ENCODE assay signal across 1 cellular context in genomic region chr2:24015562-24016375, GRCh38.
TF ChIP-seq lines count a peak whose summit lies in the region.

No MANE protein-coding gene starts in this region.

TF ChIP-seq in HepG2, 621 proteins besides CTCF, POLR2A, EP300 and RAD21 (continued from another document and continues in another):
- TF ChIP-seq NR2F6 (IDR thresholded peaks at IDR 0.05) (no peak; the same call in 1 of the 2 replicates), NR2F6 (CRISPR knock-in tag; IDR thresholded peaks at IDR 0.05) (peak; percentile 50), SKIL (CRISPR knock-in tag; IDR thresholded peaks at IDR 0.05; ENCODE audit: borderline replicate concordance) (peak; percentile 49), TOE1 (CRISPR knock-in tag; IDR thresholded peaks at IDR 0.05) (no peak), CBX1 (IDR thresholded peaks at IDR 0.05; ENCODE audit: low read depth) (no peak), STAG1 (CRISPR knock-in tag; IDR thresholded peaks at IDR 0.05) (peak; percentile 35), ZNF816 (CRISPR knock-in tag; IDR thresholded peaks at IDR 0.05; ENCODE audit: borderline replicate concordance) (peak; percentile 94; the same call in 1 of the 2 replicates), FOSL1 (CRISPR knock-in tag; IDR thresholded peaks at IDR 0.05; ENCODE audit: borderline replicate concordance) (peak; percentile 88; the same call in 1 of the 2 replicates), ZBTB21 (CRISPR knock-in tag; IDR thresholded peaks at IDR 0.05) (no peak), KDM4B (CRISPR knock-in tag; IDR thresholded peaks at IDR 0.05) (no peak), ZNF773 (CRISPR knock-in tag; IDR thresholded peaks at IDR 0.05; ENCODE audit: borderline replicate concordance) (no peak), ZNF431 (CRISPR knock-in tag; IDR thresholded peaks at IDR 0.05; ENCODE audit: borderline replicate concordance, low read depth) (peak; percentile 58; the same call in 1 of the 2 replicates), ZNF770 (CRISPR knock-in tag; IDR thresholded peaks at IDR 0.05) (peak; percentile 63), ZHX1 (CRISPR knock-in tag; IDR thresholded peaks at IDR 0.05; ENCODE audit: low read depth) (no peak), TIGD3 (CRISPR knock-in tag; IDR thresholded peaks at IDR 0.05; ENCODE audit: borderline replicate concordance) (no peak), FOXJ3 (CRISPR knock-in tag; IDR thresholded peaks at IDR 0.05; ENCODE audit: borderline replicate concordance) (no peak), SMAD1 (CRISPR knock-in tag; IDR thresholded peaks at IDR 0.05; ENCODE audit: borderline replicate concordance, low read depth) (0 out of 2 replicates have a peak, but pooled peaks have one; percentile 68), ARHGAP35 (CRISPR knock-in tag; IDR thresholded peaks at IDR 0.05; ENCODE audit: borderline replicate concordance) (no peak), KDM5B (CRISPR knock-in tag; IDR thresholded peaks at IDR 0.05; ENCODE audit: borderline replicate concordance) (peak; percentile 78; the same call in 1 of the 2 replicates), ZNF383 (CRISPR knock-in tag; IDR thresholded peaks at IDR 0.05; ENCODE audit: borderline replicate concordance) (no peak; the same call in 1 of the 2 replicates), ZNF34 (CRISPR knock-in tag; IDR thresholded peaks at IDR 0.05; ENCODE audit: borderline replicate concordance) (no peak; the same call in 1 of the 2 replicates), ZNF580 (CRISPR knock-in tag; IDR thresholded peaks at IDR 0.05; ENCODE audit: borderline replicate concordance, low read depth) (peak; percentile 49; the same call in 1 of the 2 replicates), SNRNP70 (IDR thresholded peaks at IDR 0.05; ENCODE audit: low read depth, low read length) (no peak), RORA (CRISPR knock-in tag; IDR thresholded peaks at IDR 0.05) (no peak), FOXC1 (CRISPR knock-in tag; IDR thresholded peaks at IDR 0.05; ENCODE audit: borderline replicate concordance) (no peak; the same call in 1 of the 2 replicates), ARID2 (CRISPR knock-in tag; IDR thresholded peaks at IDR 0.05; ENCODE audit: borderline replicate concordance) (0 out of 2 replicates have a peak, but pooled peaks have one; percentile 16)
- TF ChIP-seq, protein P1, sequence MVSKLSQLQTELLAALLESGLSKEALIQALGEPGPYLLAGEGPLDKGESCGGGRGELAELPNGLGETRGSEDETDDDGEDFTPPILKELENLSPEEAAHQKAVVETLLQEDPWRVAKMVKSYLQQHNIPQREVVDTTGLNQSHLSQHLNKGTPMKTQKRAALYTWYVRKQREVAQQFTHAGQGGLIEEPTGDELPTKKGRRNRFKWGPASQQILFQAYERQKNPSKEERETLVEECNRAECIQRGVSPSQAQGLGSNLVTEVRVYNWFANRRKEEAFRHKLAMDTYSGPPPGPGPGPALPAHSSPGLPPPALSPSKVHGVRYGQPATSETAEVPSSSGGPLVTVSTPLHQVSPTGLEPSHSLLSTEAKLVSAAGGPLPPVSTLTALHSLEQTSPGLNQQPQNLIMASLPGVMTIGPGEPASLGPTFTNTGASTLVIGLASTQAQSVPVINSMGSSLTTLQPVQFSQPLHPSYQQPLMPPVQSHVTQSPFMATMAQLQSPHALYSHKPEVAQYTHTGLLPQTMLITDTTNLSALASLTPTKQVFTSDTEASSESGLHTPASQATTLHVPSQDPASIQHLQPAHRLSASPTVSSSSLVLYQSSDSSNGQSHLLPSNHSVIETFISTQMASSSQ (IDR thresholded peaks at IDR 0.05; ENCODE audit: low read depth): 0 out of 2 replicates have a peak, but pooled peaks have one; percentile 20
- TF ChIP-seq, protein P1 (CRISPR knock-in tag; IDR thresholded peaks at IDR 0.05; ENCODE audit: borderline replicate concordance): peak; percentile 62; the same call in 1 of the 2 replicates
- TF ChIP-seq, protein P2, sequence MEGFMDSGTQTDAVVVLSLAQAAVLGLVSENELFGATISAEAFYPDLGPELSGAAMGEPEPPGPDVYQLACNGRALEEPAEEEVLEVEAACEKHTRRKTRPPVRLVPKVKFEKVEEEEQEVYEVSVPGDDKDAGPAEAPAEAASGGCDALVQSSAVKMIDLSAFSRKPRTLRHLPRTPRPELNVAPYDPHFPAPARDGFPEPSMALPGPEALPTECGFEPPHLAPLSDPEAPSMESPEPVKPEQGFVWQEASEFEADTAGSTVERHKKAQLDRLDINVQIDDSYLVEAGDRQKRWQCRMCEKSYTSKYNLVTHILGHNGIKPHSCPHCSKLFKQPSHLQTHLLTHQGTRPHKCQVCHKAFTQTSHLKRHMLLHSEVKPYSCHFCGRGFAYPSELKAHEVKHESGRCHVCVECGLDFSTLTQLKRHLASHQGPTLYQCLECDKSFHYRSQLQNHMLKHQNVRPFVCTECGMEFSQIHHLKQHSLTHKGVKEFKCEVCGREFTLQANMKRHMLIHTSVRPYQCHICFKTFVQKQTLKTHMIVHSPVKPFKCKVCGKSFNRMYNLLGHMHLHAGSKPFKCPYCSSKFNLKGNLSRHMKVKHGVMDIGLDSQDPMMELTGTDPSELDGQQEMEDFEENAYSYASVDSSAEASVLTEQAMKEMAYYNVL (CRISPR knock-in tag; IDR thresholded peaks at IDR 0.05; ENCODE audit: borderline replicate concordance): peak; percentile 77; the same call in 1 of the 2 replicates
- TF ChIP-seq, protein P3, sequence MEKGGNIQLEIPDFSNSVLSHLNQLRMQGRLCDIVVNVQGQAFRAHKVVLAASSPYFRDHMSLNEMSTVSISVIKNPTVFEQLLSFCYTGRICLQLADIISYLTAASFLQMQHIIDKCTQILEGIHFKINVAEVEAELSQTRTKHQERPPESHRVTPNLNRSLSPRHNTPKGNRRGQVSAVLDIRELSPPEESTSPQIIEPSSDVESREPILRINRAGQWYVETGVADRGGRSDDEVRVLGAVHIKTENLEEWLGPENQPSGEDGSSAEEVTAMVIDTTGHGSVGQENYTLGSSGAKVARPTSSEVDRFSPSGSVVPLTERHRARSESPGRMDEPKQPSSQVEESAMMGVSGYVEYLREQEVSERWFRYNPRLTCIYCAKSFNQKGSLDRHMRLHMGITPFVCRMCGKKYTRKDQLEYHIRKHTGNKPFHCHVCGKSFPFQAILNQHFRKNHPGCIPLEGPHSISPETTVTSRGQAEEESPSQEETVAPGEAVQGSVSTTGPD (CRISPR knock-in tag; IDR thresholded peaks at IDR 0.05): peak; percentile 65; the same call in 1 of the 2 replicates
- TF ChIP-seq, protein P4, sequence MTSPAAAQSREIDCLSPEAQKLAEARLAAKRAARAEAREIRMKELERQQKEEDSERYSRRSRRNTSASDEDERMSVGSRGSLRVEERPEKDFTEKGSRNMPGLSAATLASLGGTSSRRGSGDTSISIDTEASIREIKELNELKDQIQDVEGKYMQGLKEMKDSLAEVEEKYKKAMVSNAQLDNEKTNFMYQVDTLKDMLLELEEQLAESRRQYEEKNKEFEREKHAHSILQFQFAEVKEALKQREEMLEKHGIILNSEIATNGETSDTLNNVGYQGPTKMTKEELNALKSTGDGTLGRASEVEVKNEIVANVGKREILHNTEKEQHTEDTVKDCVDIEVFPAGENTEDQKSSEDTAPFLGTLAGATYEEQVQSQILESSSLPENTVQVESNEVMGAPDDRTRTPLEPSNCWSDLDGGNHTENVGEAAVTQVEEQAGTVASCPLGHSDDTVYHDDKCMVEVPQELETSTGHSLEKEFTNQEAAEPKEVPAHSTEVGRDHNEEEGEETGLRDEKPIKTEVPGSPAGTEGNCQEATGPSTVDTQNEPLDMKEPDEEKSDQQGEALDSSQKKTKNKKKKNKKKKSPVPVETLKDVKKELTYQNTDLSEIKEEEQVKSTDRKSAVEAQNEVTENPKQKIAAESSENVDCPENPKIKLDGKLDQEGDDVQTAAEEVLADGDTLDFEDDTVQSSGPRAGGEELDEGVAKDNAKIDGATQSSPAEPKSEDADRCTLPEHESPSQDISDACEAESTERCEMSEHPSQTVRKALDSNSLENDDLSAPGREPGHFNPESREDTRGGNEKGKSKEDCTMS (CRISPR knock-in tag; conservative IDR thresholded peaks at IDR 0.05): no peak
- TF ChIP-seq, protein P5, sequence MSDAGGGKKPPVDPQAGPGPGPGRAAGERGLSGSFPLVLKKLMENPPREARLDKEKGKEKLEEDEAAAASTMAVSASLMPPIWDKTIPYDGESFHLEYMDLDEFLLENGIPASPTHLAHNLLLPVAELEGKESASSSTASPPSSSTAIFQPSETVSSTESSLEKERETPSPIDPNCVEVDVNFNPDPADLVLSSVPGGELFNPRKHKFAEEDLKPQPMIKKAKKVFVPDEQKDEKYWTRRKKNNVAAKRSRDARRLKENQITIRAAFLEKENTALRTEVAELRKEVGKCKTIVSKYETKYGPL (CRISPR knock-in tag; IDR thresholded peaks at IDR 0.05): no peak
- TF ChIP-seq, protein P6, sequence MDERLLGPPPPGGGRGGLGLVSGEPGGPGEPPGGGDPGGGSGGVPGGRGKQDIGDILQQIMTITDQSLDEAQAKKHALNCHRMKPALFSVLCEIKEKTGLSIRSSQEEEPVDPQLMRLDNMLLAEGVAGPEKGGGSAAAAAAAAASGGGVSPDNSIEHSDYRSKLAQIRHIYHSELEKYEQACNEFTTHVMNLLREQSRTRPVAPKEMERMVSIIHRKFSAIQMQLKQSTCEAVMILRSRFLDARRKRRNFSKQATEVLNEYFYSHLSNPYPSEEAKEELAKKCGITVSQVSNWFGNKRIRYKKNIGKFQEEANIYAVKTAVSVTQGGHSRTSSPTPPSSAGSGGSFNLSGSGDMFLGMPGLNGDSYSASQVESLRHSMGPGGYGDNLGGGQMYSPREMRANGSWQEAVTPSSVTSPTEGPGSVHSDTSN (CRISPR knock-in tag; IDR thresholded peaks at IDR 0.05): no peak
